8 cellular contexts compared by ENCODE assay signal in the genomic region with DNA sequence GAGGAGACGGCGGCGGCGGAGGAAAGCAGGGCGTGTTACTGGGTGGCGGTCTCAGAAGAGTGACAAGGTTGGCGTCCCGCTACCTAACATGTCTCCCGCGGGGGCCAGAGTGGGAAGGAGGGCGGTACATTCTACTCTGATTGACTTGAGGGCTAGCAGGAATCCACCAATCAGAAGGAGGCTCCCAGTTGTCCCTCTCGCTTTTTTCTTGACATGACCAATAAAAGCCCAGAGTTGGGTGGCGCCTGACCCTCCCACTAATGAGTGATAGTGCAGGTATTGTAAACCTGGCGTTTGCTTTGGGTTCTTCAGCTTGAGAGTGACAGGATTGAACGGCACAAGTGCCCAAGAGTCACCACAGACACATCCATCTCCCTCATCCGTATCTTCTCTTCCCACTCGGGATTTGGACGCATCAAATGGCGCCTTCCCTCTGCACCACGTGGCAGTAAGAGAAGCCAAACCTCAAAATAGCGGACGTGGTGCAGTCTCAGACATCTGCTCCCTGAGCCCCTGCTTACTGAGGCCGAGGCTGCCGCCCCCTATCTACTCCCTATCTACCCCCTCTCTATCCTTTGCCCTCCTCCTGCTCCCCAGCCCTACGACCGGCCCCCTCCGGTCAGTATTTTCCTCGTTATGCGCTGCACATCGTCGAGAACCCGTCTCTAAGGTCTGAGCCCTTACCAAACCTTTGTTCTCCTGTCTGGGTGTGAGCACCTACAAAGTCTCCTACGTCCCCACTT. TPM values are rescaled to one million over a fixed set of nuclear protein-coding genes. Genes with fewer than 3 reads are reported as not detected.
DNase-seq lines count a peak whose midpoint lies in the region; ATAC-seq and TF ChIP-seq lines count a peak whose summit lies in the region.

No MANE protein-coding gene starts in this region.

- H3K27me3 Mint-ChIP-seq in Caco-2 (ENCODE audit: insufficient read depth, unreplicated experiment) (no peaks in the 10 kb centered on the region), endodermal cell (ENCODE audit: insufficient read depth) (peaks cover 1% of the 10 kb centered on the region)
- no peaks in the 10 kb centered on the region for H3K27me3 Mint-ChIP-seq in activated CD8-positive, alpha-beta memory T cell treated with anti-CD3 and anti-CD28 coated beads, Interleukin-2, amount 10 ng/mL, durations not matched to agents 7 days and 5 days

- H3K4me3 ChIP-seq in Caco-2 (ENCODE audit: low read depth, low read length) (peak overlapping the region; percentile 96), endodermal cell (ENCODE audit: low read length) (peak overlapping the region; percentile 98), mesodermal cell (ENCODE audit: extremely low read depth, insufficient read depth, low read length, poor library complexity, severe bottlenecking) (peak overlapping the region; percentile 81)

- H3K9me3 Mint-ChIP-seq in Caco-2 (ENCODE audit: unreplicated experiment) (no peaks in the 10 kb centered on the region), endodermal cell (no peaks in the 10 kb centered on the region)
- no peaks in the 10 kb centered on the region for H3K9me3 Mint-ChIP-seq in activated CD8-positive, alpha-beta memory T cell treated with anti-CD3 and anti-CD28 coated beads, Interleukin-2, amount 10 ng/mL, durations not matched to agents 7 days and 5 days (ENCODE audit: low read depth)

- H3K4me1 ChIP-seq in Caco-2: peaks cover 5% of the 10 kb centered on the region
- H3K4me1 ChIP-seq in endodermal cell (ENCODE audit: control insufficient read depth, insufficient read depth, low read length): no peaks in the 10 kb centered on the region
- no peaks in the 10 kb centered on the region for H3K4me1 ChIP-seq in mesodermal cell (ENCODE audit: control insufficient read depth, insufficient read depth, low read length, poor library complexity, severe bottlenecking)

- no peaks in the 10 kb centered on the region for H3K27me3 ChIP-seq in Caco-2 (replicated peaks; ENCODE audit: control insufficient read depth, insufficient read depth, low read length)
- no peaks in the 10 kb centered on the region for H3K27me3 ChIP-seq in endodermal cell (ENCODE audit: control insufficient read depth, insufficient read depth, low read length, poor library complexity, severe bottlenecking)

- intact Hi-C loops in Caco-2 (cut with micrococcal nuclease; ENCODE audit: unreplicated experiment): loop anchor here (1.0 to 2.0 kb wide), 3 partner anchors 46 to 316 kb away; partner anchors contain the start of gene XPO1

- H3K27ac Mint-ChIP-seq in Caco-2 (ENCODE audit: unreplicated experiment): peak overlapping the region; percentile 83
- peak overlapping the region; percentile 94 for H3K27ac Mint-ChIP-seq in activated CD8-positive, alpha-beta memory T cell treated with anti-CD3 and anti-CD28 coated beads, Interleukin-2, amount 10 ng/mL, durations not matched to agents 7 days and 5 days
- H3K27ac Mint-ChIP-seq in endodermal cell: peak overlapping the region; percentile 97

- peak; percentile 88 for ATAC-seq in GM21367 (IDR thresholded peaks at IDR 0.05; ENCODE audit: unreplicated experiment)
- peak; percentile 92 for ATAC-seq in activated CD8-positive, alpha-beta memory T cell treated with anti-CD3 and anti-CD28 coated beads, Interleukin-2, amount 10 ng/mL, durations not matched to agents 7 days and 5 days

- POLR2A ChIA-PET in Caco-2 (lab: Charles Lee): interaction anchor here (0.6 to 1.2 kb wide), 5 partner anchors 12 to 474 kb away, joined by 3 to 9 read pairs (median 6); partner anchors contain the start of gene XPO1

- no TSS peak for BruUV-seq in Caco-2 (replicated peaks; lab: Mats Ljungman, UMichigan)

- H3K36me3 Mint-ChIP-seq in Caco-2 (ENCODE audit: insufficient read depth, unreplicated experiment) (peaks cover 9% of the 10 kb centered on the region), endodermal cell (ENCODE audit: low read depth) (no peaks in the 10 kb centered on the region)
- H3K36me3 Mint-ChIP-seq in activated CD8-positive, alpha-beta memory T cell treated with anti-CD3 and anti-CD28 coated beads, Interleukin-2, amount 10 ng/mL, durations not matched to agents 7 days and 5 days: peaks cover 1% of the 10 kb centered on the region

- TF ChIP-seq CTCF in Caco-2 (IDR thresholded peaks at IDR 0.05; ENCODE audit: insufficient read depth in 1 of 2, low read depth in 1 of 2, low read length in 1 of 2, severe bottlenecking in 1 of 2, unreplicated experiment in 1 of 2) (no peak), endodermal cell (conservative IDR thresholded peaks at IDR 0.05) (peak; percentile 35)

- no peaks in the 10 kb centered on the region for H3K4me1 Mint-ChIP-seq in Caco-2 (ENCODE audit: low read depth, unreplicated experiment)
- peaks cover 18% of the 10 kb centered on the region for H3K4me1 Mint-ChIP-seq in activated CD8-positive, alpha-beta memory T cell treated with anti-CD3 and anti-CD28 coated beads, Interleukin-2, amount 10 ng/mL, durations not matched to agents 7 days and 5 days
- H3K4me1 Mint-ChIP-seq in endodermal cell: peaks cover 14% of the 10 kb centered on the region

- no peaks in the 10 kb centered on the region for H3K36me3 ChIP-seq in Caco-2 (ENCODE audit: control insufficient read depth, insufficient read depth, low read length)
- H3K36me3 ChIP-seq in endodermal cell (ENCODE audit: control insufficient read depth, insufficient read depth, low read length): no peaks in the 10 kb centered on the region
- no peaks in the 10 kb centered on the region for H3K36me3 ChIP-seq in mesodermal cell (ENCODE audit: control insufficient read depth, insufficient read depth, low read length)

- peak; percentile 96 to 97 for DNase-seq in Caco-2
- DNase-seq in HT1080 (ENCODE audit: low read depth): peak; percentile 95
- peak; percentile 88 to 97 for DNase-seq in NOMO-1 (lab: John Stamatoyannopoulos, UW; ENCODE audit: unreplicated experiment in 2 of 2)
- DNase-seq in activated CD8-positive, alpha-beta memory T cell treated with anti-CD3 and anti-CD28 coated beads, Interleukin-2, amount 10 ng/mL, durations not matched to agents 7 days and 5 days: peak; percentile 95
- DNase-seq in endodermal cell: peak; percentile 97
- peak; percentile 51 for DNase-seq in stimulated activated CD8-positive, alpha-beta memory T cell treated with anti-CD3 and anti-CD28 coated beads, Interleukin-15, amount 100 ng/mL, for 24 hours (ENCODE audit: low read depth)

- CTCF ChIA-PET in Caco-2 (lab: Charles Lee): interaction anchor here (0.6 kb wide), 1 partner anchor 1987 kb away, joined by 3 read pairs; no protein-coding TSS in a partner anchor
- CTCF ChIA-PET in activated CD8-positive, alpha-beta memory T cell treated with anti-CD3 and anti-CD28 coated beads, Interleukin-2, amount 10 ng/mL, durations not matched to agents 7 days and 5 days (lab: Charles Lee): interaction anchor here (1.0 to 1.3 kb wide), 4 partner anchors 10 to 316 kb away, joined by 3 read pairs; no protein-coding TSS in a partner anchor

- WGBS in endodermal cell (ENCODE audit: insufficient coverage in 1 of 2, insufficient read length in 1 of 2), 2 experiments: 5 to 20% methylated on average over 12 to 33 of the region's 33 CpGs
- 17 to 19% methylated on average over 19 to 22 of the region's 33 CpGs for WGBS in mesodermal cell (ENCODE audit: insufficient coverage in 2 of 2), 2 experiments

- H3K4me3 Mint-ChIP-seq in Caco-2 (ENCODE audit: unreplicated experiment): peak overlapping the region; percentile 84
- peak overlapping the region; percentile 97 for H3K4me3 Mint-ChIP-seq in activated CD8-positive, alpha-beta memory T cell treated with anti-CD3 and anti-CD28 coated beads, Interleukin-2, amount 10 ng/mL, durations not matched to agents 7 days and 5 days
- peak overlapping the region; percentile 81 for H3K4me3 Mint-ChIP-seq in endodermal cell

- no peaks in the 10 kb centered on the region for H3K9me3 ChIP-seq in Caco-2
- H3K9me3 ChIP-seq in endodermal cell (ENCODE audit: control insufficient read depth, low read length): no peaks in the 10 kb centered on the region
- H3K9me3 ChIP-seq in mesodermal cell (ENCODE audit: control insufficient read depth, low read length): no peaks in the 10 kb centered on the region

- H3K27ac ChIP-seq in endodermal cell (ENCODE audit: low read depth, low read length): peak overlapping the region; percentile 45
- peak overlapping the region; percentile 71 for H3K27ac ChIP-seq in mesodermal cell (ENCODE audit: low read depth, low read length, severe bottlenecking)

- H3K9ac ChIP-seq in endodermal cell (ENCODE audit: extremely low read depth, low read length, poor library complexity, severe bottlenecking): peak overlapping the region; percentile 26

RNA-seq across cellular contexts. Expression of gene FAM161A, which starts 0.7 kb away (rescaled TPM):
- total RNA-seq in Caco-2 (2022): 9.1 and 9.8 TPM in 2 replicates
- 1.4 and 3.1 TPM in 2 replicates for total RNA-seq in HT1080 (2014; rRNA removed; shearing (Covaris generic))
- polyA plus RNA-seq in HT1080 (2015; cell fraction: cytosol; rRNA removed): 2.5 and 2.6 TPM in 2 replicates
- 11.6 and 12.4 TPM in 2 replicates for polyA plus RNA-seq in HT1080 (2015; cell fraction: nucleus; rRNA removed)
- total RNA-seq in activated CD8-positive, alpha-beta memory T cell treated with anti-CD3 and anti-CD28 coated beads, Interleukin-2, amount 10 ng/mL, durations not matched to agents 7 days and 5 days: 1 to 10 TPM; 4.8 TPM
- 10 to 100 TPM; 15.1 to 19.0 TPM for total RNA-seq in endodermal cell
- 8.7 TPM for polyA plus RNA-seq in endodermal cell (2013, experiment 1 of 2)
- polyA plus RNA-seq in endodermal cell (2013, experiment 2 of 2): 11.9 TPM
- polyA plus RNA-seq in mesodermal cell (2013, experiment 1 of 2): 3.7 TPM
- polyA plus RNA-seq in mesodermal cell (2013, experiment 2 of 2): 5.7 TPM

RNA-seq across cellular contexts. Expression of gene CCT4, which starts 33.9 kb away (rescaled TPM):
- 306 and 307 TPM in 2 replicates for total RNA-seq in Caco-2 (2022)
- total RNA-seq in HT1080 (2014; rRNA removed; shearing (Covaris generic)): 406 and 477 TPM in 2 replicates
- polyA plus RNA-seq in HT1080 (2015; cell fraction: cytosol; rRNA removed): 302 and 338 TPM in 2 replicates
- polyA plus RNA-seq in HT1080 (2015; cell fraction: nucleus; rRNA removed): 355 and 414 TPM in 2 replicates
- 100 to 1,000 TPM; 170 to 245 TPM for total RNA-seq in activated CD8-positive, alpha-beta memory T cell treated with anti-CD3 and anti-CD28 coated beads, Interleukin-2, amount 10 ng/mL, durations not matched to agents 7 days and 5 days
- total RNA-seq in endodermal cell: 100 to 1,000 TPM; 259 to 315 TPM
- 229 TPM for polyA plus RNA-seq in endodermal cell (2013, experiment 1 of 2)
- 214 TPM for polyA plus RNA-seq in endodermal cell (2013, experiment 2 of 2)
- 262 TPM for polyA plus RNA-seq in mesodermal cell (2013, experiment 1 of 2)
- 265 TPM for polyA plus RNA-seq in mesodermal cell (2013, experiment 2 of 2)

RNA-seq across cellular contexts. Expression of gene COMMD1, which starts 50.9 kb away (rescaled TPM):
- total RNA-seq in Caco-2 (2022): 50.0 and 56.7 TPM in 2 replicates
- 20.1 and 20.9 TPM in 2 replicates for total RNA-seq in HT1080 (2014; rRNA removed; shearing (Covaris generic))
- polyA plus RNA-seq in HT1080 (2015; cell fraction: cytosol; rRNA removed): 19.4 and 30.2 TPM in 2 replicates
- 13.5 and 17.4 TPM in 2 replicates for polyA plus RNA-seq in HT1080 (2015; cell fraction: nucleus; rRNA removed)
- 10 to 100 TPM; 27.4 to 33.0 TPM for total RNA-seq in activated CD8-positive, alpha-beta memory T cell treated with anti-CD3 and anti-CD28 coated beads, Interleukin-2, amount 10 ng/mL, durations not matched to agents 7 days and 5 days
- total RNA-seq in endodermal cell: 10 to 100 TPM; 27.8 to 28.4 TPM
- polyA plus RNA-seq in endodermal cell (2013, experiment 1 of 2): 37.4 TPM
- polyA plus RNA-seq in endodermal cell (2013, experiment 2 of 2): 39.8 TPM
- 49.8 TPM for polyA plus RNA-seq in mesodermal cell (2013, experiment 1 of 2)
- polyA plus RNA-seq in mesodermal cell (2013, experiment 2 of 2): 42.0 TPM

Comparison
In these comparisons a context has a peak if more than half of its experiments do, and no peak if none do; other contexts are left out.
1. Peak in every context shown above with its lines: DNase-seq, ATAC-seq, H3K4me3 ChIP-seq and H3K27ac ChIP-seq.